ENCODE assay signal across 8 cellular contexts in genomic region chr3:51498871-51499790, GRCh38. TPM values are rescaled to one million over a fixed set of nuclear protein-coding genes. Genes with fewer than 3 reads are reported as not detected.
DNase-seq lines count a peak whose midpoint lies in the region; ATAC-seq, FAIRE-seq and TF ChIP-seq lines count a peak whose summit lies in the region.

No MANE protein-coding gene starts in this region.

- DNase-seq in A673 (ENCODE audit: low spot score) (peak; percentile 89), NCI-H2171 treated with DMSO at 0.1 percent for 48 hours (lab: John Stamatoyannopoulos, UW) (peak; percentile 93), bronchial epithelial cell (ENCODE audit: low read depth) (peak; percentile 84), iPS-NIHi7 (ENCODE audit: extremely low spot score) (peak; percentile 95), small intestine (peak; percentile 96)

- BruUV-seq in A673 (replicated peaks; lab: Mats Ljungman, UMichigan) = no TSS peak

- intact Hi-C loops in A673 (cut with micrococcal nuclease; ENCODE audit: unreplicated experiment) = loop anchor here (10.0 kb wide), 1 partner anchor 884 kb away; the partner anchor contains the start of genes CISH and MAPKAPK3

- 1% methylated on average over 29 to 49 of the region's 49 CpGs for WGBS in small intestine, 3 donors

- no peak for FAIRE-seq in bronchial epithelial cell (lab: Jason Lieb, UNC)
- FAIRE-seq in small intestine (lab: Jason Lieb, UNC) = no peak

- no peaks in the 10 kb centered on the region for H3K36me3 ChIP-seq in A673 (ENCODE audit: insufficient read depth, low read length, poor library complexity, severe bottlenecking)
- no peaks in the 10 kb centered on the region for H3K36me3 ChIP-seq in bronchial epithelial cell (ENCODE audit: control insufficient read depth, insufficient read depth, low read length)
- peaks cover 0 to 3% of the 10 kb centered on the region in 2 donors for H3K36me3 ChIP-seq in small intestine (ENCODE audit: control insufficient read depth in 2 of 2, insufficient read depth in 2 of 2, low read length in 2 of 2)

- H3K27me3 ChIP-seq in A673 (replicated peaks; ENCODE audit: insufficient read depth, low read depth, low read length, poor library complexity) (no peaks in the 10 kb centered on the region), bronchial epithelial cell (ENCODE audit: control insufficient read depth, insufficient read depth, low read length) (no peaks in the 10 kb centered on the region), small intestine (ENCODE audit: control insufficient read depth in 2 of 2, insufficient read depth in 2 of 2, low read length in 2 of 2) (no peaks in the 10 kb centered on the region)

- POLR2A ChIA-PET in A673 (lab: Charles Lee; ENCODE audit: low non-redundant PET) = interaction anchor here (0.6 kb wide), 1 partner anchor 13 kb away, joined by 16 read pairs; no protein-coding TSS in a partner anchor

- TF ChIP-seq CTCF in A673 (conservative IDR thresholded peaks at IDR 0.05; ENCODE audit: low read depth, low read length) (no peak), WI38 (IDR thresholded peaks at IDR 0.05; ENCODE audit: low read depth, low read length) (no peak), bronchial epithelial cell (IDR thresholded peaks at IDR 0.05; ENCODE audit: insufficient read depth, low read length, severe bottlenecking) (no peak)

- ATAC-seq in GM18867 (IDR thresholded peaks at IDR 0.05; ENCODE audit: unreplicated experiment) = peak; percentile 57
- peak; percentile 50 for ATAC-seq in HG03108 (IDR thresholded peaks at IDR 0.05; ENCODE audit: unreplicated experiment)

- H3K9me3 ChIP-seq in A673 (ENCODE audit: low read depth, low read length, poor library complexity, severe bottlenecking) (no peaks in the 10 kb centered on the region), small intestine (ENCODE audit: control insufficient read depth, low read depth) (no peaks in the 10 kb centered on the region)

- CTCF ChIA-PET in A673 (lab: Charles Lee) = interaction anchor here (0.8 to 1.1 kb wide), 2 partner anchors 175 to 183 kb away, joined by 3 to 5 read pairs; no protein-coding TSS in a partner anchor

- H3K4me3 ChIP-seq in A673 (ENCODE audit: low read depth, low read length, poor library complexity, severe bottlenecking) (peak overlapping the region; percentile 67), WI38 (ENCODE audit: low read depth, low read length) (peak overlapping the region; percentile 81), bronchial epithelial cell (ENCODE audit: low read depth, low read length) (peak overlapping the region; percentile 78), small intestine (ENCODE audit: low read depth in 1 of 2, low read length in 2 of 2) (peak overlapping the region; percentile 75 to 79)

- H3K4me1 ChIP-seq in A673 (ENCODE audit: insufficient read depth, low read length, poor library complexity, severe bottlenecking) (no peaks in the 10 kb centered on the region), small intestine (ENCODE audit: control insufficient read depth in 2 of 2, insufficient read depth in 1 of 2, low read depth in 1 of 2, low read length in 1 of 2) (no peaks in the 10 kb centered on the region)

- H3K27ac ChIP-seq in A673 (ENCODE audit: low read depth, low read length, poor library complexity, severe bottlenecking) = peak overlapping the region; percentile 94
- peak overlapping the region; percentile 84 to 94 for H3K27ac ChIP-seq in small intestine (ENCODE audit: low read depth in 1 of 2, low read length in 1 of 2)

RNA-seq across cellular contexts. Expression of gene DCAF1, which starts 0.7 kb away (rescaled TPM):
- total RNA-seq in A673 (2021) = 18.2 and 18.3 TPM in 2 replicates
- total RNA-seq in bronchial epithelial cell = 14.2 and 14.3 TPM in 2 replicates
- polyA plus RNA-seq in small intestine = 10 to 100 TPM in 1 of 3 donors, 1 to 10 TPM in 2; 4.5 to 10.5 (median 5.4) TPM

RNA-seq across cellular contexts. Expression of gene RAD54L2, which starts 39.4 kb away (rescaled TPM):
- total RNA-seq in A673 (2021) (22.0 TPM in 2 replicates), bronchial epithelial cell (14.2 and 19.8 TPM in 2 replicates)
- polyA plus RNA-seq in small intestine = 1 to 10 TPM; 1.4 to 4.9 (median 1.8) TPM

Comparison
In these comparisons a context has a peak if more than half of its experiments do, and no peak if none do; other contexts are left out.
1. Peak in every context shown above with its lines: DNase-seq, ATAC-seq, H3K4me3 ChIP-seq and H3K27ac ChIP-seq.